Comparison of ENCODE assay signal across 32 cellular contexts in the genomic region with DNA sequence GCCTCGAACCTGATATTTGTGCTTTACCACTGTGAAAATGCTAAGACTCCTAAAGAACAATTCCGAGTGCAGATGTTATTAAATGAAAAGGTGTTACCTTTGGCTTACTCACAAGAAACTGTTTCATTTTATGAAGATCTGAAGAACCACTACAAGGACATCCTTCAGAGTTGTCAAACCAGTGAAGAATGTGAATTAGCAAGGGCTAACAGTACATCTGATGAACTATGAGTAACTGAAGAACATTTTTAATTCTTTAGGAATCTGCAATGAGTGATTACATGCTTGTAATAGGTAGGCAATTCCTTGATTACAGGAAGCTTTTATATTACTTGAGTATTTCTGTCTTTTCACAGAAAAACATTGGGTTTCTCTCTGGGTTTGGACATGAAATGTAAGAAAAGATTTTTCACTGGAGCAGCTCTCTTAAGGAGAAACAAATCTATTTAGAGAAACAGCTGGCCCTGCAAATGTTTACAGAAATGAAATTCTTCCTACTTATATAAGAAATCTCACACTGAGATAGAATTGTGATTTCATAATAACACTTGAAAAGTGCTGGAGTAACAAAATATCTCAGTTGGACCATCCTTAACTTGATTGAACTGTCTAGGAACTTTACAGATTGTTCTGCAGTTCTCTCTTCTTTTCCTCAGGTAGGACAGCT. TPM values are rescaled to one million over a fixed set of nuclear protein-coding genes. Genes with fewer than 3 reads are reported as not detected.
DNase-seq lines count a peak whose midpoint lies in the region; ATAC-seq, FAIRE-seq and TF ChIP-seq lines count a peak whose summit lies in the region.
"Had no signal": no experiment of that assay in that cellular context is flagged by ENCODE, and none has a peak within 500 bp of the region (broad histone marks: within the 10 kb centered on the region; RNA-seq: fewer than 3 reads in every experiment).

No MANE protein-coding gene starts in this region.

- H3K27me3 ChIP-seq in mammary epithelial cell (ENCODE audit: insufficient read depth, low read length) (no peaks in the 10 kb centered on the region), breast epithelium (no peaks in the 10 kb centered on the region), astrocyte (ENCODE audit: insufficient read depth, low read length) (no peaks in the 10 kb centered on the region), foreskin keratinocyte (no peaks in the 10 kb centered on the region), smooth muscle cell (ENCODE audit: low read depth) (no peaks in the 10 kb centered on the region), uterus (no peaks in the 10 kb centered on the region)
- H3K27me3 ChIP-seq: gastrocnemius medialis, upper lobe of right lung had no signal

- peaks cover 1% of the 10 kb centered on the region for H3K9me3 Mint-ChIP-seq in astrocyte (ENCODE audit: unreplicated experiment)
- H3K9me3 Mint-ChIP-seq: dendritic cell treated with granulocyte-macrophage colony-stimulating factor and Interleukin-4, amounts not matched to agents 40 ng/mL and 50 ng/mL, for 4 days; neural crest cell had no signal

- H3K27me3 Mint-ChIP-seq in astrocyte (ENCODE audit: low read depth, unreplicated experiment): no peaks in the 10 kb centered on the region
- H3K27me3 Mint-ChIP-seq: CD4-positive, alpha-beta memory T cell; dendritic cell treated with granulocyte-macrophage colony-stimulating factor and Interleukin-4, amounts not matched to agents 40 ng/mL and 50 ng/mL, for 4 days had no signal

- WGBS in mammary epithelial cell (ENCODE audit: low coverage, missing lambda C conversion rate): 87% methylated on average over 2 of the region's 2 CpGs
- 100% methylated on average over 2 of the region's 2 CpGs for WGBS in smooth muscle cell (ENCODE audit: low lambda C conversion rate)

- H4K20me1 ChIP-seq in mammary epithelial cell (ENCODE audit: insufficient read depth, low read length): no peaks in the 10 kb centered on the region
- H4K20me1 ChIP-seq in astrocyte (ENCODE audit: insufficient read depth, low read length): peaks cover 6% of the 10 kb centered on the region
- peaks cover 35% of the 10 kb centered on the region for H4K20me1 ChIP-seq in smooth muscle cell (ENCODE audit: low read depth)

- peaks cover 12% of the 10 kb centered on the region for H3F3A ChIP-seq in smooth muscle cell (ENCODE audit: low read depth)

- DNase-seq in mammary epithelial cell (peak; percentile 16), breast epithelium (ENCODE audit: low spot score in 2 of 2) (no peak), astrocyte (ENCODE audit: low read depth) (peak; percentile 29), foreskin keratinocyte (peak; percentile 17 to 30), smooth muscle cell (lab: John Stamatoyannopoulos, UW; ENCODE audit: unreplicated experiment) (no peak), uterus (no peak), COLO668 (lab: John Stamatoyannopoulos, UW; ENCODE audit: unreplicated experiment) (no peak)
- DNase-seq: activated CD4-positive, alpha-beta T cell treated with anti-CD3 and anti-CD28 coated beads for 4 hours; activated naive CD4-positive, alpha-beta T cell; activated T-cell treated with anti-CD3 and anti-CD28 coated beads, Interleukin-2, amount 50 U/mL, for 48 hours; amygdala; caudate nucleus; CD4-positive, alpha-beta memory T cell; DMS79; gastrocnemius medialis; hypothalamus; islet precursor cell; NCI-H1092; NCI-H187 treated with DMSO at 0.1 percent for 48 hours; NCI-H69; RPMI8226; T-helper 2 cell; upper lobe of right lung had no signal

- intact Hi-C loops in mammary epithelial cell (cut with micrococcal nuclease): no loop called here
- intact Hi-C loops in breast epithelium (cut with DNase I; ENCODE audit: low total_unique reads): no loop called here
- intact Hi-C loops in uterus (cut with DNase I; ENCODE audit: low total_unique reads): no loop called here

- H3K4me1 ChIP-seq in mammary epithelial cell (ENCODE audit: insufficient read depth, low read length) (no peaks in the 10 kb centered on the region), breast epithelium (no peaks in the 10 kb centered on the region), astrocyte (ENCODE audit: insufficient read depth, low read length) (peaks cover 9% of the 10 kb centered on the region), foreskin keratinocyte (no peaks in the 10 kb centered on the region), smooth muscle cell (ENCODE audit: low read depth) (peaks cover 23% of the 10 kb centered on the region), uterus (no peaks in the 10 kb centered on the region)
- H3K4me1 ChIP-seq: gastrocnemius medialis, HAP-1, prostate gland had no signal

- no peak overlapping the region for H3K27ac Mint-ChIP-seq in astrocyte (ENCODE audit: unreplicated experiment)
- H3K27ac Mint-ChIP-seq: CD4-positive, alpha-beta memory T cell; dendritic cell treated with granulocyte-macrophage colony-stimulating factor and Interleukin-4, amounts not matched to agents 40 ng/mL and 50 ng/mL, for 4 days had no signal

- H3K4me2 ChIP-seq in mammary epithelial cell (ENCODE audit: insufficient read depth, low read depth, low read length): no peak overlapping the region
- no peak overlapping the region for H3K4me2 ChIP-seq in astrocyte (ENCODE audit: low read length)
- H3K4me2 ChIP-seq in smooth muscle cell: no peak overlapping the region

- in situ Hi-C loops in mammary epithelial cell (cut with MboI; ENCODE audit: low sequenced_read_pairs in 2 of 2): no loop called here

- H3K4me1 Mint-ChIP-seq in astrocyte (ENCODE audit: low read depth, unreplicated experiment): peaks cover 17% of the 10 kb centered on the region

- H2AFZ ChIP-seq in mammary epithelial cell (ENCODE audit: low read depth, low read length): no peak overlapping the region
- H2AFZ ChIP-seq in astrocyte (ENCODE audit: low read depth, low read length): no peak overlapping the region
- H2AFZ ChIP-seq in smooth muscle cell (ENCODE audit: low read depth): no peak overlapping the region

- no peak for ATAC-seq in foreskin keratinocyte
- no peak for ATAC-seq in HG02970 (IDR thresholded peaks at IDR 0.05; ENCODE audit: low FRiP score, unreplicated experiment)
- ATAC-seq: gastrocnemius medialis, GM12878, upper lobe of right lung had no signal

- no peak overlapping the region for H3K4me3 ChIP-seq in mammary epithelial cell (replicated peaks in 1 of 3; ENCODE audit: insufficient read depth in 1 of 3, low read depth in 2 of 3, low read length in 3 of 3)
- H3K4me3 ChIP-seq in breast epithelium: no peak overlapping the region
- no peak overlapping the region for H3K4me3 ChIP-seq in astrocyte (ENCODE audit: insufficient read depth, low read depth, low read length)
- no peak overlapping the region for H3K4me3 ChIP-seq in smooth muscle cell
- H3K4me3 ChIP-seq in uterus: no peak overlapping the region
- H3K4me3 ChIP-seq: gastrocnemius medialis, GM12878, HAP-1, prostate gland, SK-N-MC, upper lobe of right lung had no signal

- H3K27ac ChIP-seq in mammary epithelial cell (ENCODE audit: insufficient read depth, low read depth, low read length) (no peak overlapping the region), breast epithelium (no peak overlapping the region), astrocyte (ENCODE audit: low read depth, low read length) (no peak overlapping the region), foreskin keratinocyte (no peak overlapping the region), smooth muscle cell (ENCODE audit: low read depth) (peak overlapping the region; percentile 27), uterus (no peak overlapping the region)
- H3K27ac ChIP-seq: 22Rv1, gastrocnemius medialis, HL-60, prostate gland, SK-N-MC, upper lobe of right lung had no signal

- CTCF ChIA-PET in mammary epithelial cell (lab: Charles Lee; ENCODE audit: low non-redundant PET): interaction anchor here (0.5 kb wide), 1 partner anchor 196 kb away, joined by 3 read pairs; no protein-coding TSS in a partner anchor

- TF ChIP-seq POLR2A in breast epithelium (IDR thresholded peaks at IDR 0.05): no peak
- no peak for TF ChIP-seq POLR2A in uterus (IDR thresholded peaks at IDR 0.05)

- H3K36me3 ChIP-seq in mammary epithelial cell (ENCODE audit: insufficient read depth, low read length) (peaks cover 2% of the 10 kb centered on the region), breast epithelium (no peaks in the 10 kb centered on the region), astrocyte (ENCODE audit: insufficient read depth, low read length) (peaks cover 5% of the 10 kb centered on the region), smooth muscle cell (ENCODE audit: low read depth) (peaks cover 5% of the 10 kb centered on the region), uterus (no peaks in the 10 kb centered on the region)
- H3K36me3 ChIP-seq: prostate gland, upper lobe of right lung had no signal

- no peak overlapping the region for H3K4me3 Mint-ChIP-seq in astrocyte (ENCODE audit: unreplicated experiment)
- H3K4me3 Mint-ChIP-seq: CD4-positive, alpha-beta memory T cell; dendritic cell treated with granulocyte-macrophage colony-stimulating factor and Interleukin-4, amounts not matched to agents 40 ng/mL and 50 ng/mL, for 4 days; neural crest cell had no signal

- TSS peak; percentile 46 for BruUV-seq in mammary epithelial cell (replicated peaks; lab: Mats Ljungman, UMichigan)

- no peak overlapping the region for H3K9ac ChIP-seq in mammary epithelial cell (ENCODE audit: insufficient read depth, low read length)
- no peak overlapping the region for H3K9ac ChIP-seq in astrocyte (ENCODE audit: low read length)
- no peak overlapping the region for H3K9ac ChIP-seq in smooth muscle cell (ENCODE audit: low read depth)

- TF ChIP-seq CTCF in mammary epithelial cell (conservative IDR thresholded peaks at IDR 0.05 in 1 of 2, IDR thresholded peaks at IDR 0.05 in 1 of 2; ENCODE audit: extremely low read depth in 1 of 2, insufficient read depth in 1 of 2, low read depth in 1 of 2, low read length in 2 of 2) (no peak), breast epithelium (IDR thresholded peaks at IDR 0.05) (no peak), astrocyte (IDR thresholded peaks at IDR 0.05; ENCODE audit: insufficient read depth, low read depth, low read length) (no peak), foreskin keratinocyte (conservative IDR thresholded peaks at IDR 0.05) (no peak), smooth muscle cell (IDR thresholded peaks at IDR 0.05; ENCODE audit: borderline replicate concordance, insufficient read depth, poor library complexity, severe bottlenecking) (no peak), uterus (IDR thresholded peaks at IDR 0.05) (no peak)

- H3K9me3 ChIP-seq in mammary epithelial cell (replicated peaks; ENCODE audit: insufficient read depth, low read length): no peaks in the 10 kb centered on the region
- no peaks in the 10 kb centered on the region for H3K9me3 ChIP-seq in breast epithelium
- H3K9me3 ChIP-seq in astrocyte (ENCODE audit: insufficient read depth, low read depth, low read length): no peaks in the 10 kb centered on the region
- no peaks in the 10 kb centered on the region for H3K9me3 ChIP-seq in smooth muscle cell (replicated peaks; ENCODE audit: low read depth)
- no peaks in the 10 kb centered on the region for H3K9me3 ChIP-seq in uterus
- H3K9me3 ChIP-seq: gastrocnemius medialis, HAP-1, prostate gland, upper lobe of right lung had no signal

- peak; percentile 32 for FAIRE-seq in astrocyte (lab: Jason Lieb, UNC)
- FAIRE-seq: GM12878 had no signal

- H3K79me2 ChIP-seq in mammary epithelial cell (ENCODE audit: insufficient read depth, low read length): no peaks in the 10 kb centered on the region
- no peaks in the 10 kb centered on the region for H3K79me2 ChIP-seq in astrocyte (ENCODE audit: insufficient read depth, low read length)
- peaks cover 8% of the 10 kb centered on the region for H3K79me2 ChIP-seq in smooth muscle cell (ENCODE audit: low read depth)

- dilution Hi-C loops in mammary epithelial cell (cut with HindIII; ENCODE audit: low sequenced_read_pairs): no loop called here

- H3K36me3 Mint-ChIP-seq in astrocyte (ENCODE audit: low read depth, unreplicated experiment): peaks cover 9% of the 10 kb centered on the region

RNA-seq across cellular contexts. Expression of a gene that starts 47.7 kb away (rescaled TPM):
- total RNA-seq in mammary epithelial cell: 10 to 100 TPM; 17.9 to 32.8 TPM
- 9.6 TPM for polyA plus RNA-seq in mammary epithelial cell
- 2.3 TPM for polyA minus RNA-seq in mammary epithelial cell
- total RNA-seq in breast epithelium: 10 to 100 TPM; 13.0 to 22.0 (median 18.7) TPM
- total RNA-seq in astrocyte: 24.7 and 26.9 TPM in 2 replicates
- total RNA-seq in foreskin keratinocyte: 15.8 and 16.4 TPM in 2 replicates
- 8.6 and 10.2 TPM in 2 replicates for polyA plus RNA-seq in foreskin keratinocyte
- total RNA-seq in smooth muscle cell: 31.7 and 41.3 TPM in 2 replicates
- 20.3 and 24.5 TPM in 2 replicates for polyA plus RNA-seq in smooth muscle cell
- 10 to 100 TPM in 3 of 4 donors, 1 to 10 TPM in 1; 3.1 to 34.4 (median 19.3) TPM for total RNA-seq in uterus

Comparison
In these comparisons a context has a peak if more than half of its experiments do, and no peak if none do; other contexts are left out.
1. DNase-seq: peak in mammary epithelial cell (single experiment), astrocyte (single experiment) and foreskin keratinocyte (2 of 2); none in breast epithelium (0 of 2), smooth muscle cell (single experiment), uterus (0 of 2) and COLO668 (single experiment).